8 cellular contexts compared by ENCODE assay signal in genomic region chr12:12891646-12892355, GRCh38.
DNase-seq lines count a peak whose midpoint lies in the region; ATAC-seq and TF ChIP-seq lines count a peak whose summit lies in the region.

No MANE protein-coding gene starts in this region.

- no peaks in the 10 kb centered on the region for H3K36me3 Mint-ChIP-seq in effector memory CD8-positive, alpha-beta T cell (ENCODE audit: insufficient read depth)
- no peaks in the 10 kb centered on the region for H3K36me3 Mint-ChIP-seq in nephron (ENCODE audit: low read depth)

- no peaks in the 10 kb centered on the region for H3K36me3 ChIP-seq in MM.1S (replicated peaks; ENCODE audit: insufficient read depth, low read length)

- no peaks in the 10 kb centered on the region for H3K9me3 ChIP-seq in MM.1S (replicated peaks; ENCODE audit: insufficient read depth, low read length)

- no peaks in the 10 kb centered on the region for H3K4me1 ChIP-seq in MM.1S (ENCODE audit: low read length)

- no peak overlapping the region for H3K27ac ChIP-seq in MM.1S (ENCODE audit: low read length)

- no peak for ATAC-seq in effector memory CD8-positive, alpha-beta T cell (replicated peaks)
- no peak for ATAC-seq in HG02938 (IDR thresholded peaks at IDR 0.05; ENCODE audit: unreplicated experiment)

- H3K4me3 ChIP-seq in AG04449 (ENCODE audit: low read depth, low read length) (peak overlapping the region; percentile 63), MM.1S (ENCODE audit: low read length) (peak overlapping the region; percentile 53)

- H3K9me3 Mint-ChIP-seq in effector memory CD8-positive, alpha-beta T cell = no peaks in the 10 kb centered on the region
- H3K9me3 Mint-ChIP-seq in nephron = no peaks in the 10 kb centered on the region

- peak overlapping the region; percentile 96; the same call in 1 of the 2 replicates for H3K4me2 ChIP-seq in MM.1S (ENCODE audit: low read depth, low read length)

- no peak for DNase-seq in AG04449 (ENCODE audit: low read depth, low spot score)
- no peak for DNase-seq in MM.1S
- DNase-seq in effector memory CD8-positive, alpha-beta T cell = no peak
- DNase-seq in stimulated activated naive CD4-positive, alpha-beta T cell (lab: John Stamatoyannopoulos, UW) = no peak
- DNase-seq in NCI-H226 = no peak
- no peak for DNase-seq in NCI-H345 (lab: John Stamatoyannopoulos, UW)

- H3K9ac ChIP-seq in MM.1S (ENCODE audit: low read length) = peak overlapping the region; percentile 39; the same call in 1 of the 2 replicates

- no peaks in the 10 kb centered on the region for H3K9me2 ChIP-seq in MM.1S (replicated peaks; ENCODE audit: insufficient read depth, low read length)

- H3K4me3 Mint-ChIP-seq in effector memory CD8-positive, alpha-beta T cell = peak overlapping the region; percentile 57 to 72
- peak overlapping the region; percentile 86 to 94 (median 87) for H3K4me3 Mint-ChIP-seq in nephron

- H3K27me3 ChIP-seq in MM.1S (replicated peaks; ENCODE audit: insufficient read depth, low read length) = 0 out of 2 replicates have a peak, but pooled peaks cover 4% of the 10 kb centered on the region

- H4K20me1 ChIP-seq in MM.1S (ENCODE audit: insufficient read depth, low read length) = no peaks in the 10 kb centered on the region

- H3K27ac Mint-ChIP-seq in effector memory CD8-positive, alpha-beta T cell = no peak overlapping the region
- peak overlapping the region; percentile 23 to 91 (median 74) for H3K27ac Mint-ChIP-seq in nephron

- H2AFZ ChIP-seq in MM.1S (ENCODE audit: low read length) = peak overlapping the region; percentile 83; the same call in 1 of the 2 replicates

- no peaks in the 10 kb centered on the region for H3F3A ChIP-seq in MM.1S (ENCODE audit: insufficient read depth, low read length)

- CTCF ChIA-PET in AG04449 (lab: Yijun Ruan, JAX) = interaction anchor here (0.5 to 2.4 kb wide), 7 partner anchors 14 to 312 kb away, joined by 3 to 19 read pairs (median 3); no protein-coding TSS in a partner anchor

- no peaks in the 10 kb centered on the region for H3K79me2 ChIP-seq in MM.1S (ENCODE audit: low read length)

- peaks cover 6% of the 10 kb centered on the region in 2 donors for H3K4me1 Mint-ChIP-seq in effector memory CD8-positive, alpha-beta T cell (ENCODE audit: low read depth in 2 of 2)
- H3K4me1 Mint-ChIP-seq in nephron = peaks cover 30% of the 10 kb centered on the region

- POLR2A ChIA-PET in AG04449 (lab: Yijun Ruan, JAX) = interaction anchor here (1.0 to 1.8 kb wide), 5 partner anchors 12 to 88 kb away, joined by 4 to 8 read pairs (median 6); no protein-coding TSS in a partner anchor

- H3K27me3 Mint-ChIP-seq in effector memory CD8-positive, alpha-beta T cell = peaks cover 64 to 74% of the 10 kb centered on the region in 2 donors
- peaks cover 40% of the 10 kb centered on the region for H3K27me3 Mint-ChIP-seq in nephron (ENCODE audit: low read depth)

- TF ChIP-seq CTCF in AG04449 (IDR thresholded peaks at IDR 0.05; ENCODE audit: insufficient read depth, low read length, missing control alignments) (no peak), MM.1S (IDR thresholded peaks at IDR 0.05; ENCODE audit: low read length) (no peak), nephron (IDR thresholded peaks at IDR 0.05; ENCODE audit: unreplicated experiment in 3 of 3) (no peak)

Comparison
In these comparisons a context has a peak if more than half of its experiments do, and no peak if none do; other contexts are left out.
1. H3K27ac Mint-ChIP-seq: peak in nephron (3 of 3); none in effector memory CD8-positive, alpha-beta T cell (0 of 2).